Comparison of ENCODE assay signal across 20 cellular contexts in the genomic region with DNA sequence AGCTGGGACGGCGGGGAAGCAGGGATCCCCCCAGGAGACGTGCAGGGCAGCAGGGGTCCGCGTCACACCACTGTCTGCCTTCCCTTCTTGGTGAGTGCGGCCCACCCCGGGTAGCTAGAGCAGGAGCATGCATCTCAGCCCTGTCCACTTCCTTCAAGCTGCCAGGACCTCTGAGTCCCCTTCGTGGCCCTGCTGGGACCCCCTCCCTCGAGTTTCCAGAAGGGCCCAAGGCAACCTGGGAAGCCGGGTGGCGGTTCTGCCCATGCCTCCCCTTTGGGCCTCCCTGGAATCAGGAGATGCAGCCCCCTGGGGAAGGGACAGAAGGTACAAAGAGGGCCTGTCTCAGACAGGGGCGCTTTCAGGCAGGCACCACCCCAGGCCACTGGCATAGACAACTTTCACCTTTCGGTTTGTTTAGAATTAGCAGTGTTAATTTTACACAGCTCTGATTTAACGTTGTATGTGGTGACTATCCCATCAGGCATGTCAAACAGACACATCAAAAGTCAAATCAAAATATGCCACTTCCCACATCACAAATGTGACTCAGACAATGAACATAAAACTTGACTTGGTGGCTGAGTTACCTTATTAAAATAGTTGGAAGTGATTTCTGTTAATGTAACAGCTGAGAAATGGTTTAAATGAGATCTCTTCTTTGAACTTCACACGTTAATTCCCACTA.
A peak's percentile ranks its signal among the peaks of the same experiment; 100 is the strongest.
DNase-seq lines count a peak whose midpoint lies in the region; ATAC-seq and TF ChIP-seq lines count a peak whose summit lies in the region.
"Had no signal": no experiment of that assay in that cellular context is flagged by ENCODE, and none has a peak within 500 bp of the region (broad histone marks: within the 10 kb centered on the region; RNA-seq: fewer than 3 reads in every experiment).

No MANE protein-coding gene starts in this region.

- H3K27me3 Mint-ChIP-seq in MCF 10A (ENCODE audit: insufficient read depth, unreplicated experiment) (no peaks in the 10 kb centered on the region), T-helper 17 cell (no peaks in the 10 kb centered on the region), type B pancreatic cell (no peaks in the 10 kb centered on the region)

- H3K4me1 Mint-ChIP-seq in MCF 10A (ENCODE audit: insufficient read depth, unreplicated experiment) (no peaks in the 10 kb centered on the region), T-helper 17 cell (peaks cover 25% of the 10 kb centered on the region), type B pancreatic cell (ENCODE audit: unreplicated experiment) (peaks cover 18% of the 10 kb centered on the region)

- no peaks in the 10 kb centered on the region for H4K20me1 ChIP-seq in mammary epithelial cell (ENCODE audit: insufficient read depth, low read length)

- in situ Hi-C loops in mammary epithelial cell (cut with MboI; ENCODE audit: low sequenced_read_pairs in 2 of 2) = no loop called here

- TF ChIP-seq CTCF in mammary epithelial cell (conservative IDR thresholded peaks at IDR 0.05 in 1 of 2, IDR thresholded peaks at IDR 0.05 in 1 of 2; ENCODE audit: extremely low read depth in 1 of 2, insufficient read depth in 1 of 2, low read depth in 1 of 2, low read length in 2 of 2) = no peak
- TF ChIP-seq CTCF in MCF 10A (IDR thresholded peaks at IDR 0.05; ENCODE audit: unreplicated experiment) = no peak
- TF ChIP-seq CTCF in kidney epithelial cell (IDR thresholded peaks at IDR 0.05; ENCODE audit: insufficient read depth, low read length, poor library complexity, severe bottlenecking) = no peak
- no peak for TF ChIP-seq CTCF in type B pancreatic cell (conservative IDR thresholded peaks at IDR 0.05)

- POLR2A ChIA-PET in MCF 10A (lab: Yijun Ruan, JAX) = interaction anchor here (0.7 kb wide), 1 partner anchor 198 kb away, joined by 3 read pairs; no protein-coding TSS in a partner anchor

- DNase-seq in mammary epithelial cell (peak; percentile 42), MCF 10A (ENCODE audit: unreplicated experiment) (no peak), T-helper 17 cell (no peak), kidney epithelial cell (ENCODE audit: low read depth) (peak; percentile 16), type B pancreatic cell (ENCODE audit: extremely low spot score, unreplicated experiment) (peak; percentile 57), HK-2 (ENCODE audit: unreplicated experiment) (no peak)
- DNase-seq: activated CD4-positive, alpha-beta T cell treated with anti-CD3 and anti-CD28 coated beads for 48 hours; amniotic stem cell; Caco-2; caudate nucleus; effector CD8-positive, alpha-beta T cell; heart right ventricle; midbrain; NCI-H2029; NCI-H526; nucleus accumbens; substantia nigra; T1000 had no signal

- H2AFZ ChIP-seq in mammary epithelial cell (ENCODE audit: low read depth, low read length) = no peak overlapping the region

- no peaks in the 10 kb centered on the region for H3K79me2 ChIP-seq in mammary epithelial cell (ENCODE audit: insufficient read depth, low read length)

- CTCF ChIA-PET in mammary epithelial cell (lab: Charles Lee; ENCODE audit: low non-redundant PET) (no interaction called here), MCF 10A (lab: Yijun Ruan, JAX) (interaction anchor here (0.6 to 0.7 kb wide), 2 partner anchors 27 to 450 kb away, joined by 3 read pairs; no protein-coding TSS in a partner anchor)

- 82% methylated on average over 15 of the region's 15 CpGs for WGBS in mammary epithelial cell (ENCODE audit: low coverage, missing lambda C conversion rate)

- no peak overlapping the region for H3K9ac ChIP-seq in mammary epithelial cell (ENCODE audit: insufficient read depth, low read length)

- H3K4me3 Mint-ChIP-seq in MCF 10A (ENCODE audit: unreplicated experiment) (no peak overlapping the region), T-helper 17 cell (peak overlapping the region; percentile 77), type B pancreatic cell (no peak overlapping the region)

- H3K9me3 Mint-ChIP-seq in MCF 10A (ENCODE audit: unreplicated experiment) (no peaks in the 10 kb centered on the region), type B pancreatic cell (peaks cover 5% of the 10 kb centered on the region)

- dilution Hi-C loops in mammary epithelial cell (cut with HindIII; ENCODE audit: low sequenced_read_pairs) = no loop called here

- H3K36me3 ChIP-seq in mammary epithelial cell (ENCODE audit: insufficient read depth, low read length) (no peaks in the 10 kb centered on the region), kidney epithelial cell (ENCODE audit: control insufficient read depth, insufficient read depth, low read length) (no peaks in the 10 kb centered on the region)
- H3K36me3 ChIP-seq: heart right ventricle had no signal

- H3K36me3 Mint-ChIP-seq in MCF 10A (ENCODE audit: insufficient read depth, unreplicated experiment) (peaks cover 13% of the 10 kb centered on the region), T-helper 17 cell (ENCODE audit: low read depth) (peaks cover 3% of the 10 kb centered on the region), type B pancreatic cell (peaks cover 20% of the 10 kb centered on the region)

- H3K4me1 ChIP-seq in mammary epithelial cell (ENCODE audit: insufficient read depth, low read length) = peaks cover 8% of the 10 kb centered on the region
- H3K4me1 ChIP-seq: Caco-2 had no signal

- no peak for ATAC-seq in T-helper 17 cell
- no peak for ATAC-seq in HG02885 (IDR thresholded peaks at IDR 0.05; ENCODE audit: poor library complexity, unreplicated experiment)
- ATAC-seq in GM18873 (IDR thresholded peaks at IDR 0.05; ENCODE audit: low FRiP score, unreplicated experiment) = no peak
- ATAC-seq: heart right ventricle had no signal

- H3K4me2 ChIP-seq in mammary epithelial cell (ENCODE audit: insufficient read depth, low read depth, low read length) = no peak overlapping the region

- H3K27ac Mint-ChIP-seq in MCF 10A (ENCODE audit: low read depth, unreplicated experiment) (no peak overlapping the region), T-helper 17 cell (peak overlapping the region; percentile 88), type B pancreatic cell (no peak overlapping the region)

- H3K27ac ChIP-seq in mammary epithelial cell (ENCODE audit: insufficient read depth, low read depth, low read length) = no peak overlapping the region

- no TSS peak for BruUV-seq in mammary epithelial cell (replicated peaks; lab: Mats Ljungman, UMichigan)
- no TSS peak for BruUV-seq in MCF 10A (replicated peaks; lab: Mats Ljungman, UMichigan)

- H3K4me3 ChIP-seq in mammary epithelial cell (replicated peaks in 1 of 3; ENCODE audit: insufficient read depth in 1 of 3, low read depth in 2 of 3, low read length in 3 of 3) = no peak overlapping the region
- no peak overlapping the region for H3K4me3 ChIP-seq in kidney epithelial cell (ENCODE audit: low read depth, low read length)
- H3K4me3 ChIP-seq: heart right ventricle had no signal

- intact Hi-C loops in mammary epithelial cell (cut with micrococcal nuclease) = loop anchor here (5.0 kb wide), 1 partner anchor 67 kb away; no protein-coding TSS in a partner anchor
- intact Hi-C loops in MCF 10A (cut with micrococcal nuclease) = no loop called here

- no peaks in the 10 kb centered on the region for H3K9me3 ChIP-seq in mammary epithelial cell (replicated peaks; ENCODE audit: insufficient read depth, low read length)
- H3K9me3 ChIP-seq in T-helper 17 cell (ENCODE audit: control insufficient read depth, low read length, poor library complexity, severe bottlenecking) = no peaks in the 10 kb centered on the region
- H3K9me3 ChIP-seq: heart right ventricle had no signal

- no peaks in the 10 kb centered on the region for H3K27me3 ChIP-seq in mammary epithelial cell (ENCODE audit: insufficient read depth, low read length)
- H3K27me3 ChIP-seq in kidney epithelial cell (ENCODE audit: control insufficient read depth, insufficient read depth, low read length) = no peaks in the 10 kb centered on the region
- H3K27me3 ChIP-seq: heart right ventricle had no signal

Comparison
In these comparisons a context has a peak if more than half of its experiments do, and no peak if none do; other contexts are left out.
1. DNase-seq: peak in mammary epithelial cell (single experiment), kidney epithelial cell (single experiment) and type B pancreatic cell (single experiment); none in MCF 10A (single experiment), T-helper 17 cell (0 of 3) and HK-2 (single experiment).